ENCODE assay signal across 7 cellular contexts in genomic region chr13:83008496-83008895, GRCh38.
"Had no signal": no experiment of that assay in that cellular context is flagged by ENCODE, and none has a peak within 500 bp of the region (broad histone marks: within the 10 kb centered on the region; RNA-seq: fewer than 3 reads in every experiment).

No MANE protein-coding gene starts in this region.

- H3K4me3 Mint-ChIP-seq: GM23338, H9, HFFc6 had no signal

- H2AFZ ChIP-seq: GM23248, GM23338 had no signal

- DNase-seq: GM23248, GOT3, H7, H9, HFFc6 had no signal

- H3K9ac ChIP-seq: GM23248 had no signal

- H3K27ac ChIP-seq: GM23248 had no signal

- H3K9me3 ChIP-seq: HAP-1 had no signal

- H3K4me2 ChIP-seq: GM23338 had no signal

- H3K36me3 ChIP-seq: HAP-1 had no signal

- H3K4me1 Mint-ChIP-seq: GM23338, H9 had no signal

- H3K9me3 Mint-ChIP-seq: GM23338, H9, HFFc6 had no signal

- H3K4me1 ChIP-seq: HAP-1 had no signal

- H3K27ac Mint-ChIP-seq: GM23338, H9, HFFc6 had no signal

- H3K4me3 ChIP-seq: GM23248, GM23338, HAP-1 had no signal
